In the genomic region with DNA sequence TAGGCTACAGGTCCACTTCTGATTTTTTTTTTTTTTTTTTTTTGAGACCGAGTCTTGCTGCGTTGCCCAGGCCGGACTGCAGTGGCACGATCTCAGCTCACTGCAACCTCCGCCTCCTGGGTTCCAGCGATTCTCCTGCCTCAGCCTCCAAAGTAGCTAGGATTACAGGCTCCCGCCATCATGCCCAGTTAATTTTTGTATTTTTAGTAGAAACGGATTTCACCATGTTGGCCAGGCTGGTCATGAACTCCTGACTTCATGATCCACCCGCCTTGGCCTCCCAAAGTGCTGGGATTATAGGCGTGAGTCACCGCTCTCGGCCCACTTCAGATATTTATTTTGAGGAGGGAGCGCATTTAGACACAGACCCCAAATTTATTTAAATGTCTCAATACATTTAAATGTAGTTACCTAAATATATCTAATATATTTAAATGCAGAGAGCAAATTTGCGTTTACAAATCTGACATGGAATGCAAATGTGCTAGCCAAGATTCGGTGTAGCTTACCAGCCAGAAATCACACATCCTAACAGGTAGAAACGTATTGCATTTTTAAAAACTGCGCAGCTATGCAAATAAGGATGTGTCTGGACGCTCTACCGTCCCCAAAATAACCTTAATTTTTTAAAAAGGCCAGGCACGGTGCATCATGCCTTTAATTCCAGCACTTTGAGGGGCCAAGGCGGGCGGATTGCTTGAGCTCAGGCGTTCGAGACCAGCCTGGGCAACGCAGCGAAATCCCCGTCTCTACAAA, we compare ENCODE assay signal across 10 cellular contexts. TPM values are rescaled to one million over a fixed set of nuclear protein-coding genes. Genes with fewer than 3 reads are reported as not detected.
DNase-seq lines count a peak whose midpoint lies in the region; ATAC-seq and TF ChIP-seq lines count a peak whose summit lies in the region.
"Not testable (repeated sequence)": the region's sequence is repeated elsewhere in the genome, so short reads cannot be mapped to it uniquely, and the experiment has no call there.
"Had no signal": no experiment of that assay in that cellular context is flagged by ENCODE, and none has a peak within 500 bp of the region (broad histone marks: within the 10 kb centered on the region; RNA-seq: fewer than 3 reads in every experiment).

No MANE protein-coding gene starts in this region.

- H3K4me2 ChIP-seq in hepatocyte, result peak overlapping the region; percentile 85

- not testable (repeated sequence) for H3K27me3 Mint-ChIP-seq in HFFc6 (ENCODE audit: insufficient read depth); activated T-helper 17 cell treated with anti-CD3 and anti-CD28 coated beads, Interleukin-2, amount 50 U/mL, for 72 hours; natural killer cell (ENCODE audit: low read depth in 2 of 2); stimulated activated memory B cell treated with anti-CD40 and anti-IgM and Interleukin-4, amounts not matched to agents 10 μg/mL and 1 μg/mL and 100 μg/mL, for 72 hours

- not testable (repeated sequence) for H3K4me1 ChIP-seq in BE2C
- peaks cover 0 to 27% (median 3%) of the 10 kb centered on the region in 4 donors for H3K4me1 ChIP-seq in Peyer's patch
- H3K4me1 ChIP-seq in duodenal mucosa (ENCODE audit: control insufficient read depth in 1 of 2, insufficient read depth in 2 of 2, low read length in 2 of 2), result peaks cover 11 to 14% of the 10 kb centered on the region in 2 donors
- peaks cover 20% of the 10 kb centered on the region for H3K4me1 ChIP-seq in hepatocyte (ENCODE audit: insufficient read depth)

- H3K4me1 Mint-ChIP-seq in HFFc6 (ENCODE audit: low read depth) (peaks cover 39% of the 10 kb centered on the region), natural killer cell (peaks cover 11 to 20% of the 10 kb centered on the region in 2 donors)
- H3K4me1 Mint-ChIP-seq in activated T-helper 17 cell treated with anti-CD3 and anti-CD28 coated beads, Interleukin-2, amount 50 U/mL, for 72 hours, result peaks cover 11% of the 10 kb centered on the region
- H3K4me1 Mint-ChIP-seq in stimulated activated memory B cell treated with anti-CD40 and anti-IgM and Interleukin-4, amounts not matched to agents 10 μg/mL and 1 μg/mL and 100 μg/mL, for 72 hours, result peaks cover 41% of the 10 kb centered on the region

- not testable (repeated sequence) for H3K36me3 Mint-ChIP-seq in HFFc6 (ENCODE audit: low read depth); natural killer cell; stimulated activated memory B cell treated with anti-CD40 and anti-IgM and Interleukin-4, amounts not matched to agents 10 μg/mL and 1 μg/mL and 100 μg/mL, for 72 hours
- peaks cover 53% of the 10 kb centered on the region for H3K36me3 Mint-ChIP-seq in activated T-helper 17 cell treated with anti-CD3 and anti-CD28 coated beads, Interleukin-2, amount 50 U/mL, for 72 hours (ENCODE audit: low read depth)

- ATAC-seq in activated T-helper 17 cell treated with anti-CD3 and anti-CD28 coated beads, Interleukin-2, amount 50 U/mL, for 72 hours (replicated peaks); natural killer cell; stimulated activated memory B cell treated with anti-CD40 and anti-IgM and Interleukin-4, amounts not matched to agents 10 μg/mL and 1 μg/mL and 100 μg/mL, for 72 hours: not testable (repeated sequence)

- not testable (repeated sequence) for H4K20me1 ChIP-seq in hepatocyte (ENCODE audit: insufficient read depth, poor library complexity, severe bottlenecking)

- 51% methylated on average over 27 of the region's 27 CpGs for WGBS in hepatocyte (ENCODE audit: low lambda C conversion rate, missing lambda C conversion rate)

- not testable (repeated sequence) for H3K9me3 Mint-ChIP-seq in HFFc6; activated T-helper 17 cell treated with anti-CD3 and anti-CD28 coated beads, Interleukin-2, amount 50 U/mL, for 72 hours; natural killer cell; stimulated activated memory B cell treated with anti-CD40 and anti-IgM and Interleukin-4, amounts not matched to agents 10 μg/mL and 1 μg/mL and 100 μg/mL, for 72 hours

- not testable (repeated sequence) for DNase-seq in BE2C; HFFc6; Peyer's patch; hepatocyte (ENCODE audit: low spot score); natural killer cell

- peak overlapping the region; percentile 58 for H2AFZ ChIP-seq in hepatocyte

- H3K4me3 Mint-ChIP-seq in HFFc6, result peak overlapping the region; percentile 80
- peak overlapping the region; percentile 86 for H3K4me3 Mint-ChIP-seq in activated T-helper 17 cell treated with anti-CD3 and anti-CD28 coated beads, Interleukin-2, amount 50 U/mL, for 72 hours
- not testable (repeated sequence) for H3K4me3 Mint-ChIP-seq in natural killer cell
- peak overlapping the region; percentile 92 for H3K4me3 Mint-ChIP-seq in stimulated activated memory B cell treated with anti-CD40 and anti-IgM and Interleukin-4, amounts not matched to agents 10 μg/mL and 1 μg/mL and 100 μg/mL, for 72 hours

- TF ChIP-seq CTCF in BE2C (IDR thresholded peaks at IDR 0.05; ENCODE audit: low read depth, low read length); HFFc6 (IDR thresholded peaks at IDR 0.05); Peyer's patch (IDR thresholded peaks at IDR 0.05); hepatocyte (IDR thresholded peaks at IDR 0.05; ENCODE audit: poor library complexity); natural killer cell (IDR thresholded peaks at IDR 0.05): not testable (repeated sequence)

- peak overlapping the region; percentile 86 to 91 for H3K9ac ChIP-seq in duodenal mucosa (ENCODE audit: low read depth in 1 of 2, low read length in 2 of 2)

- not testable (repeated sequence) for H3K27me3 ChIP-seq in BE2C; Peyer's patch; duodenal mucosa (ENCODE audit: control insufficient read depth in 1 of 2, insufficient read depth in 2 of 2, low read length in 2 of 2); hepatocyte

- H3K4me3 ChIP-seq in BE2C (ENCODE audit: low read depth, low read length) (peak overlapping the region; percentile 62), Peyer's patch (peak overlapping the region; percentile 55 to 81 (median 73)), duodenal mucosa (ENCODE audit: low read depth in 1 of 2, low read length in 2 of 2) (peak overlapping the region; percentile 80 to 87), hepatocyte (peak overlapping the region; percentile 41)

- peaks cover 37% of the 10 kb centered on the region for H3K79me2 ChIP-seq in hepatocyte

- intact Hi-C loops in natural killer cell (cut with micrococcal nuclease), result not testable (repeated sequence)

- H3K27ac ChIP-seq in Peyer's patch, result peak overlapping the region in 3 of 4 donors; percentile 80 to 98 (median 87)
- not testable (repeated sequence) for H3K27ac ChIP-seq in duodenal mucosa (ENCODE audit: low read depth, low read length)
- peak overlapping the region; percentile 89 for H3K27ac ChIP-seq in hepatocyte

- peaks cover 22% of the 10 kb centered on the region for H3K36me3 ChIP-seq in BE2C
- not testable (repeated sequence) for H3K36me3 ChIP-seq in Peyer's patch; duodenal mucosa (ENCODE audit: control insufficient read depth in 1 of 2, insufficient read depth in 2 of 2, low read length in 2 of 2); hepatocyte (replicated peaks; ENCODE audit: insufficient read depth, low read depth)

- H3K27ac Mint-ChIP-seq in HFFc6, result peak overlapping the region; percentile 95; the same call in 1 of the 2 replicates
- H3K27ac Mint-ChIP-seq in activated T-helper 17 cell treated with anti-CD3 and anti-CD28 coated beads, Interleukin-2, amount 50 U/mL, for 72 hours, result peak overlapping the region; percentile 21
- peak overlapping the region; percentile 53 to 93 for H3K27ac Mint-ChIP-seq in natural killer cell
- peak overlapping the region; percentile 94 for H3K27ac Mint-ChIP-seq in stimulated activated memory B cell treated with anti-CD40 and anti-IgM and Interleukin-4, amounts not matched to agents 10 μg/mL and 1 μg/mL and 100 μg/mL, for 72 hours

- not testable (repeated sequence) for TF ChIP-seq POLR2A in Peyer's patch (IDR thresholded peaks at IDR 0.05)

- H3K9me3 ChIP-seq in BE2C; Peyer's patch; duodenal mucosa (ENCODE audit: control insufficient read depth in 1 of 2, low read length in 2 of 2); hepatocyte (ENCODE audit: low read depth): not testable (repeated sequence)

- H3K9me2 ChIP-seq in hepatocyte (replicated peaks; ENCODE audit: insufficient read depth), result not testable (repeated sequence)

RNA-seq across cellular contexts. Expression of a gene that starts 0.8 kb away (rescaled TPM):
- 11.5 TPM for polyA plus RNA-seq in BE2C (2012; ENCODE audit: insufficient read depth, insufficient read length, low read depth)
- total RNA-seq in HFFc6 (2021; fragmentation: NEBNext Ultra II Directional; extraction: Animal tissue kit (Norgen Biotek cat#: 25700)), result 10 to 100 TPM; 12.1 to 13.4 (median 12.8) TPM
- 10 to 100 TPM in 3 of 4 donors, 1 to 10 TPM in 1; 9.6 to 27.2 (median 14.4) TPM for total RNA-seq in Peyer's patch
- 10 to 100 TPM; 17.4 to 20.6 TPM for total RNA-seq in activated T-helper 17 cell treated with anti-CD3 and anti-CD28 coated beads, Interleukin-2, amount 50 U/mL, for 72 hours
- total RNA-seq in hepatocyte, result 13.9 and 15.9 TPM in 2 replicates
- 5.8 and 6.2 TPM in 2 replicates for polyA plus RNA-seq in hepatocyte
- total RNA-seq in natural killer cell, result 10 to 100 TPM; 13.2 to 17.3 (median 15.6) TPM

RNA-seq across cellular contexts. Expression of a gene that starts 1.1 kb away (rescaled TPM):
- polyA plus RNA-seq in BE2C (2012; ENCODE audit: insufficient read depth, insufficient read length, low read depth), result 159 TPM
- total RNA-seq in HFFc6 (2021; fragmentation: NEBNext Ultra II Directional; extraction: Animal tissue kit (Norgen Biotek cat#: 25700)), result 10 to 100 TPM; 36.2 to 47.2 (median 42.9) TPM
- total RNA-seq in Peyer's patch (100 to 1,000 TPM in 1 of 4 donors, 10 to 100 TPM in 3; 13.2 to 103 (median 59.0) TPM), hepatocyte (55.1 and 55.4 TPM in 2 replicates), natural killer cell (10 to 100 TPM in 1 of 3 donors, 1 to 10 TPM in 2; 7.2 to 11.1 (median 8.1) TPM)
- total RNA-seq in activated T-helper 17 cell treated with anti-CD3 and anti-CD28 coated beads, Interleukin-2, amount 50 U/mL, for 72 hours, result 10 to 100 TPM; 21.5 to 45.2 TPM
- 52.7 and 57.9 TPM in 2 replicates for polyA plus RNA-seq in hepatocyte

RNA-seq across cellular contexts. Expression of a gene that starts 23.2 kb away (rescaled TPM):
- polyA plus RNA-seq in BE2C (2012; ENCODE audit: insufficient read depth, insufficient read length, low read depth), result 1.5 TPM
- under 1 TPM in 4 of 6 experiments, not detected in 2; 0.17 to 0.24 (median 0.19) TPM for total RNA-seq in HFFc6 (2021; fragmentation: NEBNext Ultra II Directional; extraction: Animal tissue kit (Norgen Biotek cat#: 25700))
- total RNA-seq in Peyer's patch (not detected), hepatocyte (not detected in 2 replicates), natural killer cell (not detected)
- total RNA-seq in activated T-helper 17 cell treated with anti-CD3 and anti-CD28 coated beads, Interleukin-2, amount 50 U/mL, for 72 hours, result under 1 TPM in 1 of 2 donors, not detected in 1; 0.26 TPM
- 0.33 and 0.81 TPM in 2 replicates for polyA plus RNA-seq in hepatocyte
- total RNA-seq: temporal lobe had no signal

RNA-seq across cellular contexts. Expression of a gene that starts 37.5 kb away (rescaled TPM):
- polyA plus RNA-seq in BE2C (2012; ENCODE audit: insufficient read depth, insufficient read length, low read depth), result not detected
- under 1 TPM in 1 of 6 experiments, not detected in 5; 0.24 TPM for total RNA-seq in HFFc6 (2021; fragmentation: NEBNext Ultra II Directional; extraction: Animal tissue kit (Norgen Biotek cat#: 25700))
- total RNA-seq in Peyer's patch (1 to 10 TPM in 1 of 4 donors, not detected in 3; 3.1 TPM), hepatocyte (not detected in 2 replicates), natural killer cell (not detected)
- 1 to 10 TPM in 1 of 2 donors, under 1 TPM in 1; 0.11 to 2.2 TPM for total RNA-seq in activated T-helper 17 cell treated with anti-CD3 and anti-CD28 coated beads, Interleukin-2, amount 50 U/mL, for 72 hours
- polyA plus RNA-seq in hepatocyte, result not detected in 2 replicates
- total RNA-seq: mesenteric fat pad had no signal

RNA-seq across cellular contexts. Expression of a gene that starts 51.0 kb away (rescaled TPM):
- 116 TPM for polyA plus RNA-seq in BE2C (2012; ENCODE audit: insufficient read depth, insufficient read length, low read depth)
- 100 to 1,000 TPM in 4 of 6 experiments, 10 to 100 TPM in 2; 90.4 to 103 (median 101) TPM for total RNA-seq in HFFc6 (2021; fragmentation: NEBNext Ultra II Directional; extraction: Animal tissue kit (Norgen Biotek cat#: 25700))
- 100 to 1,000 TPM; 186 to 404 (median 238) TPM for total RNA-seq in Peyer's patch
- total RNA-seq in activated T-helper 17 cell treated with anti-CD3 and anti-CD28 coated beads, Interleukin-2, amount 50 U/mL, for 72 hours, result 100 to 1,000 TPM; 116 to 117 TPM
- total RNA-seq in hepatocyte, result 148 and 180 TPM in 2 replicates
- polyA plus RNA-seq in hepatocyte, result 87.3 and 104 TPM in 2 replicates
- total RNA-seq in natural killer cell, result 10 to 100 TPM; 77.8 to 85.7 (median 85.1) TPM

Comparison
In these comparisons a context has a peak if more than half of its experiments do, and no peak if none do; other contexts are left out.
1. H3K27ac Mint-ChIP-seq: peak in every context shown above with its lines; median percentile 95 in HFFc6; 94 in stimulated activated memory B cell treated with anti-CD40 and anti-IgM and Interleukin-4, amounts not matched to agents 10 μg/mL and 1 μg/mL and 100 μg/mL, for 72 hours; 73 in natural killer cell; 21 in activated T-helper 17 cell treated with anti-CD3 and anti-CD28 coated beads, Interleukin-2, amount 50 U/mL, for 72 hours.